Comparison of ENCODE assay signal across 1 cellular context in genomic region chr3:41265823-41266273, GRCh38.
TF ChIP-seq lines count a peak whose summit lies in the region.

No MANE protein-coding gene starts in this region.

TF ChIP-seq in HepG2, 621 proteins besides CTCF, POLR2A, EP300 and RAD21 (continued from another document and continues in another):
- TF ChIP-seq NFATC3 (CRISPR knock-in tag; IDR thresholded peaks at IDR 0.05) (no peak), ZNF232 (CRISPR knock-in tag; IDR thresholded peaks at IDR 0.05; ENCODE audit: borderline replicate concordance) (peak; percentile 27; the same call in 1 of the 2 replicates), SIX4 (CRISPR knock-in tag; IDR thresholded peaks at IDR 0.05) (peak; percentile 71; the same call in 1 of the 2 replicates), ZMYM4 (CRISPR knock-in tag; IDR thresholded peaks at IDR 0.05) (peak; percentile 67), NFIC (IDR thresholded peaks at IDR 0.05; ENCODE audit: low read length) (peak; percentile 71), YEATS2 (CRISPR knock-in tag; IDR thresholded peaks at IDR 0.05; ENCODE audit: borderline replicate concordance) (no peak), HNF4G (IDR thresholded peaks at IDR 0.05; ENCODE audit: borderline replicate concordance, low read depth, low read length) (peak; percentile 34; the same call in 1 of the 2 replicates), HNF4G (CRISPR knock-in tag; IDR thresholded peaks at IDR 0.05; ENCODE audit: borderline replicate concordance, low read depth) (no peak), DZIP1 (CRISPR knock-in tag; IDR thresholded peaks at IDR 0.05) (no peak), SUZ12 (IDR thresholded peaks at IDR 0.05; ENCODE audit: low read depth, low read length) (no peak), ISL2 (CRISPR knock-in tag; IDR thresholded peaks at IDR 0.05) (peak; percentile 88), TFAP4 (IDR thresholded peaks at IDR 0.05; ENCODE audit: borderline replicate concordance, low read depth) (peak; percentile 51; the same call in 1 of the 2 replicates), MBD4 (IDR thresholded peaks at IDR 0.05; ENCODE audit: borderline replicate concordance, low read length) (no peak), EED (CRISPR knock-in tag; IDR thresholded peaks at IDR 0.05) (no peak), ZFX (CRISPR knock-in tag; IDR thresholded peaks at IDR 0.05; ENCODE audit: low read depth) (peak; percentile 47; the same call in 1 of the 2 replicates), ZNF484 (CRISPR knock-in tag; IDR thresholded peaks at IDR 0.05; ENCODE audit: borderline replicate concordance, low read depth) (no peak), ZNF17 (CRISPR knock-in tag; IDR thresholded peaks at IDR 0.05) (no peak), ZFP1 (CRISPR knock-in tag; IDR thresholded peaks at IDR 0.05) (0 out of 2 replicates have a peak, but pooled peaks have one; percentile 28), HNRNPL (IDR thresholded peaks at IDR 0.05; ENCODE audit: low read depth, low read length) (no peak), ZBTB46 (CRISPR knock-in tag; IDR thresholded peaks at IDR 0.05; ENCODE audit: borderline replicate concordance) (no peak), SIN3A (IDR thresholded peaks at IDR 0.05; ENCODE audit: borderline replicate concordance, low read depth, low read length) (no peak), THAP11 (CRISPR knock-in tag; IDR thresholded peaks at IDR 0.05) (peak; percentile 44; the same call in 1 of the 2 replicates), MEIS2 (CRISPR knock-in tag; IDR thresholded peaks at IDR 0.05) (no peak; the same call in 1 of the 2 replicates)
- TF ChIP-seq, protein P1, sequence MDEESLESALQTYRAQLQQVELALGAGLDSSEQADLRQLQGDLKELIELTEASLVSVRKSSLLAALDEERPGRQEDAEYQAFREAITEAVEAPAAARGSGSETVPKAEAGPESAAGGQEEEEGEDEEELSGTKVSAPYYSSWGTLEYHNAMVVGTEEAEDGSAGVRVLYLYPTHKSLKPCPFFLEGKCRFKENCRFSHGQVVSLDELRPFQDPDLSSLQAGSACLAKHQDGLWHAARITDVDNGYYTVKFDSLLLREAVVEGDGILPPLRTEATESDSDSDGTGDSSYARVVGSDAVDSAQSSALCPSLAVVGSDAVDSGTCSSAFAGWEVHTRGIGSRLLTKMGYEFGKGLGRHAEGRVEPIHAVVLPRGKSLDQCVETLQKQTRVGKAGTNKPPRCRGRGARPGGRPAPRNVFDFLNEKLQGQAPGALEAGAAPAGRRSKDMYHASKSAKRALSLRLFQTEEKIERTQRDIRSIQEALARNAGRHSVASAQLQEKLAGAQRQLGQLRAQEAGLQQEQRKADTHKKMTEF (CRISPR knock-in tag; IDR thresholded peaks at IDR 0.05): peak; percentile 76
- TF ChIP-seq, protein P2, sequence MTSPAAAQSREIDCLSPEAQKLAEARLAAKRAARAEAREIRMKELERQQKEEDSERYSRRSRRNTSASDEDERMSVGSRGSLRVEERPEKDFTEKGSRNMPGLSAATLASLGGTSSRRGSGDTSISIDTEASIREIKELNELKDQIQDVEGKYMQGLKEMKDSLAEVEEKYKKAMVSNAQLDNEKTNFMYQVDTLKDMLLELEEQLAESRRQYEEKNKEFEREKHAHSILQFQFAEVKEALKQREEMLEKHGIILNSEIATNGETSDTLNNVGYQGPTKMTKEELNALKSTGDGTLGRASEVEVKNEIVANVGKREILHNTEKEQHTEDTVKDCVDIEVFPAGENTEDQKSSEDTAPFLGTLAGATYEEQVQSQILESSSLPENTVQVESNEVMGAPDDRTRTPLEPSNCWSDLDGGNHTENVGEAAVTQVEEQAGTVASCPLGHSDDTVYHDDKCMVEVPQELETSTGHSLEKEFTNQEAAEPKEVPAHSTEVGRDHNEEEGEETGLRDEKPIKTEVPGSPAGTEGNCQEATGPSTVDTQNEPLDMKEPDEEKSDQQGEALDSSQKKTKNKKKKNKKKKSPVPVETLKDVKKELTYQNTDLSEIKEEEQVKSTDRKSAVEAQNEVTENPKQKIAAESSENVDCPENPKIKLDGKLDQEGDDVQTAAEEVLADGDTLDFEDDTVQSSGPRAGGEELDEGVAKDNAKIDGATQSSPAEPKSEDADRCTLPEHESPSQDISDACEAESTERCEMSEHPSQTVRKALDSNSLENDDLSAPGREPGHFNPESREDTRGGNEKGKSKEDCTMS (CRISPR knock-in tag; conservative IDR thresholded peaks at IDR 0.05): no peak
- TF ChIP-seq, protein P3, sequence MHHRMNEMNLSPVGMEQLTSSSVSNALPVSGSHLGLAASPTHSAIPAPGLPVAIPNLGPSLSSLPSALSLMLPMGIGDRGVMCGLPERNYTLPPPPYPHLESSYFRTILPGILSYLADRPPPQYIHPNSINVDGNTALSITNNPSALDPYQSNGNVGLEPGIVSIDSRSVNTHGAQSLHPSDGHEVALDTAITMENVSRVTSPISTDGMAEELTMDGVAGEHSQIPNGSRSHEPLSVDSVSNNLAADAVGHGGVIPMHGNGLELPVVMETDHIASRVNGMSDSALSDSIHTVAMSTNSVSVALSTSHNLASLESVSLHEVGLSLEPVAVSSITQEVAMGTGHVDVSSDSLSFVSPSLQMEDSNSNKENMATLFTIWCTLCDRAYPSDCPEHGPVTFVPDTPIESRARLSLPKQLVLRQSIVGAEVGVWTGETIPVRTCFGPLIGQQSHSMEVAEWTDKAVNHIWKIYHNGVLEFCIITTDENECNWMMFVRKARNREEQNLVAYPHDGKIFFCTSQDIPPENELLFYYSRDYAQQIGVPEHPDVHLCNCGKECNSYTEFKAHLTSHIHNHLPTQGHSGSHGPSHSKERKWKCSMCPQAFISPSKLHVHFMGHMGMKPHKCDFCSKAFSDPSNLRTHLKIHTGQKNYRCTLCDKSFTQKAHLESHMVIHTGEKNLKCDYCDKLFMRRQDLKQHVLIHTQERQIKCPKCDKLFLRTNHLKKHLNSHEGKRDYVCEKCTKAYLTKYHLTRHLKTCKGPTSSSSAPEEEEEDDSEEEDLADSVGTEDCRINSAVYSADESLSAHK (CRISPR knock-in tag; IDR thresholded peaks at IDR 0.05; ENCODE audit: borderline replicate concordance): no peak
- TF ChIP-seq, protein P4, sequence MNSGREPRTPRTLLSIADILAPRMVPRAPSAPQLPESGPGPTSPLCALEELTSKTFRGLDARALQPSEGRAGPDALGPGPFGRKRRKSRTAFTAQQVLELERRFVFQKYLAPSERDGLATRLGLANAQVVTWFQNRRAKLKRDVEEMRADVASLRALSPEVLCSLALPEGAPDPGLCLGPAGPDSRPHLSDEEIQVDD (CRISPR knock-in tag; IDR thresholded peaks at IDR 0.05; ENCODE audit: borderline replicate concordance): no peak
- TF ChIP-seq, protein P5, sequence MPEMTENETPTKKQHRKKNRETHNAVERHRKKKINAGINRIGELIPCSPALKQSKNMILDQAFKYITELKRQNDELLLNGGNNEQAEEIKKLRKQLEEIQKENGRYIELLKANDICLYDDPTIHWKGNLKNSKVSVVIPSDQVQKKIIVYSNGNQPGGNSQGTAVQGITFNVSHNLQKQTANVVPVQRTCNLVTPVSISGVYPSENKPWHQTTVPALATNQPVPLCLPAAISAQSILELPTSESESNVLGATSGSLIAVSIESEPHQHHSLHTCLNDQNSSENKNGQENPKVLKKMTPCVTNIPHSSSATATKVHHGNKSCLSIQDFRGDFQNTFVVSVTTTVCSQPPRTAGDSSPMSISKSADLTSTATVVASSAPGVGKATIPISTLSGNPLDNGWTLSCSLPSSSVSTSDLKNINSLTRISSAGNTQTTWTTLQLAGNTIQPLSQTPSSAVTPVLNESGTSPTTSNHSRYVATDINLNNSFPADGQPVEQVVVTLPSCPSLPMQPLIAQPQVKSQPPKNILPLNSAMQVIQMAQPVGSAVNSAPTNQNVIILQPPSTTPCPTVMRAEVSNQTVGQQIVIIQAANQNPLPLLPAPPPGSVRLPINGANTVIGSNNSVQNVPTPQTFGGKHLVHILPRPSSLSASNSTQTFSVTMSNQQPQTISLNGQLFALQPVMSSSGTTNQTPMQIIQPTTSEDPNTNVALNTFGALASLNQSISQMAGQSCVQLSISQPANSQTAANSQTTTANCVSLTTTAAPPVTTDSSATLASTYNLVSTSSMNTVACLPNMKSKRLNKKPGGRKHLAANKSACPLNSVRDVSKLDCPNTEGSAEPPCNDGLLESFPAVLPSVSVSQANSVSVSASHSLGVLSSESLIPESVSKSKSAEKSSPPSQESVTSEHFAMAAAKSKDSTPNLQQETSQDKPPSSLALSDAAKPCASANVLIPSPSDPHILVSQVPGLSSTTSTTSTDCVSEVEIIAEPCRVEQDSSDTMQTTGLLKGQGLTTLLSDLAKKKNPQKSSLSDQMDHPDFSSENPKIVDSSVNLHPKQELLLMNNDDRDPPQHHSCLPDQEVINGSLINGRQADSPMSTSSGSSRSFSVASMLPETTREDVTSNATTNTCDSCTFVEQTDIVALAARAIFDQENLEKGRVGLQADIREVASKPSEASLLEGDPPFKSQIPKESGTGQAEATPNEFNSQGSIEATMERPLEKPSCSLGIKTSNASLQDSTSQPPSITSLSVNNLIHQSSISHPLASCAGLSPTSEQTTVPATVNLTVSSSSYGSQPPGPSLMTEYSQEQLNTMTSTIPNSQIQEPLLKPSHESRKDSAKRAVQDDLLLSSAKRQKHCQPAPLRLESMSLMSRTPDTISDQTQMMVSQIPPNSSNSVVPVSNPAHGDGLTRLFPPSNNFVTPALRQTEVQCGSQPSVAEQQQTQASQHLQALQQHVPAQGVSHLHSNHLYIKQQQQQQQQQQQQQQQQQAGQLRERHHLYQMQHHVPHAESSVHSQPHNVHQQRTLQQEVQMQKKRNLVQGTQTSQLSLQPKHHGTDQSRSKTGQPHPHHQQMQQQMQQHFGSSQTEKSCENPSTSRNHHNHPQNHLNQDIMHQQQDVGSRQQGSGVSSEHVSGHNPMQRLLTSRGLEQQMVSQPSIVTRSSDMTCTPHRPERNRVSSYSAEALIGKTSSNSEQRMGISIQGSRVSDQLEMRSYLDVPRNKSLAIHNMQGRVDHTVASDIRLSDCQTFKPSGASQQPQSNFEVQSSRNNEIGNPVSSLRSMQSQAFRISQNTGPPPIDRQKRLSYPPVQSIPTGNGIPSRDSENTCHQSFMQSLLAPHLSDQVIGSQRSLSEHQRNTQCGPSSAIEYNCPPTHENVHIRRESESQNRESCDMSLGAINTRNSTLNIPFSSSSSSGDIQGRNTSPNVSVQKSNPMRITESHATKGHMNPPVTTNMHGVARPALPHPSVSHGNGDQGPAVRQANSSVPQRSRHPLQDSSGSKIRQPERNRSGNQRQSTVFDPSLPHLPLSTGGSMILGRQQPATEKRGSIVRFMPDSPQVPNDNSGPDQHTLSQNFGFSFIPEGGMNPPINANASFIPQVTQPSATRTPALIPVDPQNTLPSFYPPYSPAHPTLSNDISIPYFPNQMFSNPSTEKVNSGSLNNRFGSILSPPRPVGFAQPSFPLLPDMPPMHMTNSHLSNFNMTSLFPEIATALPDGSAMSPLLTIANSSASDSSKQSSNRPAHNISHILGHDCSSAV (CRISPR knock-in tag; IDR thresholded peaks at IDR 0.05; ENCODE audit: borderline replicate concordance): no peak
- TF ChIP-seq, protein P6, sequence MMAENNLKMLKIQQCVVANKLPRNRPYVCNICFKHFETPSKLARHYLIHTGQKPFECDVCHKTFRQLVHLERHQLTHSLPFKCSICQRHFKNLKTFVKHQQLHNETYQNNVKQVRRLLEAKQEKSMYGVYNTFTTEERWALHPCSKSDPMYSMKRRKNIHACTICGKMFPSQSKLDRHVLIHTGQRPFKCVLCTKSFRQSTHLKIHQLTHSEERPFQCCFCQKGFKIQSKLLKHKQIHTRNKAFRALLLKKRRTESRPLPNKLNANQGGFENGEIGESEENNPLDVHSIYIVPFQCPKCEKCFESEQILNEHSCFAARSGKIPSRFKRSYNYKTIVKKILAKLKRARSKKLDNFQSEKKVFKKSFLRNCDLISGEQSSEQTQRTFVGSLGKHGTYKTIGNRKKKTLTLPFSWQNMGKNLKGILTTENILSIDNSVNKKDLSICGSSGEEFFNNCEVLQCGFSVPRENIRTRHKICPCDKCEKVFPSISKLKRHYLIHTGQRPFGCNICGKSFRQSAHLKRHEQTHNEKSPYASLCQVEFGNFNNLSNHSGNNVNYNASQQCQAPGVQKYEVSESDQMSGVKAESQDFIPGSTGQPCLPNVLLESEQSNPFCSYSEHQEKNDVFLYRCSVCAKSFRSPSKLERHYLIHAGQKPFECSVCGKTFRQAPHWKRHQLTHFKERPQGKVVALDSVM (CRISPR knock-in tag; IDR thresholded peaks at IDR 0.05): no peak
